In the genomic region with DNA sequence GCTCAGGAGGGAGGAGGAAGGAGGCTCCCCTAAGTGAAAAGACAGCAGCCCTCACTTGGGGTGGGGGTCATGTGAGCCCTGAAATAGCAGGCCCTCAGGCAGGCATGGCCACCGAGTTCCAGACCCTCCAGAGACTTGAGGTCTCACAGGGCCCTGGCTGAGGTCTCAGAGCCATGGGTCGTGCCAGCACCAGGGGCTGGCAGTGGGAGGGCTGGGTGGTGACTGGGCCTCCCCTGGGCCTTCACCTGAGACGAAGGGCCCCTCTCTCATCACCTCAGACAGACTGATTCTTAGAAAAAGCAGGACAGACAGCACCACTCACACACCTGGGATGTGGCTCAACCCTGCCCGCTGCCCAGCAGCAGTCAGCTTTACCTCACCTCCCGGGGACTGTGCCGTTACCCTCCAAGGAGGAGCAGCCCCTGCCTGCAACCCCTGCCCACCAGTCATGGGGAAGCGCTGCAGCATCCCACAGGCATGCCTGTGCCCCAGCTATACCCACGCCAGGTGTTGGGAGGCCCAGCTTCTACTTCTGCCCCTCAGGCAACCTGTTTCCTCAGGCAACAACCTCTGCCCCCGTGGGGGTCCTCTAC, we compare ENCODE assay signal across 24 cellular contexts. TPM values are rescaled to one million over a fixed set of nuclear protein-coding genes. Genes with fewer than 3 reads are reported as not detected.
DNase-seq lines count a peak whose midpoint lies in the region; ATAC-seq, FAIRE-seq and TF ChIP-seq lines count a peak whose summit lies in the region.
"Had no signal": no experiment of that assay in that cellular context is flagged by ENCODE, and none has a peak within 500 bp of the region (broad histone marks: within the 10 kb centered on the region; RNA-seq: fewer than 3 reads in every experiment).

No MANE protein-coding gene starts in this region.

- no peak for TF ChIP-seq CTCF in right lobe of liver (IDR thresholded peaks at IDR 0.05)
- TF ChIP-seq CTCF in HepG2 (CRISPR knock-in tag; IDR thresholded peaks at IDR 0.05): no peak
- no peak for TF ChIP-seq CTCF in coronary artery (IDR thresholded peaks at IDR 0.05)
- no peak for TF ChIP-seq CTCF in mesothelial cell of epicardium (IDR thresholded peaks at IDR 0.05; ENCODE audit: unreplicated experiment)

- no peaks in the 10 kb centered on the region for H3K36me3 Mint-ChIP-seq in mesothelial cell of epicardium
- H3K36me3 Mint-ChIP-seq: brain had no signal

- no peak overlapping the region for H3K27ac Mint-ChIP-seq in mesothelial cell of epicardium
- H3K27ac Mint-ChIP-seq: activated naive CD8-positive, alpha-beta T cell treated with anti-CD3 and anti-CD28 coated beads, Interleukin-2, amount 50 U/mL, for 24 hours; activated T-cell treated with anti-CD3 and anti-CD28 coated beads, Interleukin-2, amount 50 U/mL, for 72 hours; nephron had no signal

- no peak overlapping the region for H3K4me2 ChIP-seq in HepG2 (ENCODE audit: low read depth, low read length)

- no peaks in the 10 kb centered on the region for H3K27me3 Mint-ChIP-seq in mesothelial cell of epicardium (ENCODE audit: low read depth)
- H3K27me3 Mint-ChIP-seq: activated naive CD8-positive, alpha-beta T cell treated with anti-CD3 and anti-CD28 coated beads, Interleukin-2, amount 50 U/mL, for 24 hours; brain had no signal

- H3K9me3 ChIP-seq in right lobe of liver (no peaks in the 10 kb centered on the region), HepG2 (ENCODE audit: low read length) (no peaks in the 10 kb centered on the region), aorta (ENCODE audit: control insufficient read depth, low read length) (no peaks in the 10 kb centered on the region)

- H3K27me3 ChIP-seq in right lobe of liver (no peaks in the 10 kb centered on the region), HepG2 (ENCODE audit: control insufficient read depth in 1 of 2, insufficient read depth in 2 of 2, low read length in 2 of 2) (peaks cover 0 to 50% of the 10 kb centered on the region in 2 experiments; a peak in 3 of 5 replicates), aorta (ENCODE audit: control insufficient read depth in 1 of 2, insufficient read depth in 2 of 2, low read length in 1 of 2) (no peaks in the 10 kb centered on the region)

- H3K27ac ChIP-seq in right lobe of liver: no peak overlapping the region
- H3K27ac ChIP-seq in HepG2 (ENCODE audit: extremely low read length, insufficient read depth, low read length): no peak overlapping the region
- H3K27ac ChIP-seq in coronary artery: no peak overlapping the region
- no peak overlapping the region for H3K27ac ChIP-seq in aorta (ENCODE audit: low read depth in 1 of 2, low read length in 2 of 2)

- no peak for TF ChIP-seq RAD21 in HepG2 (CRISPR knock-in tag; IDR thresholded peaks at IDR 0.05)

- H3K36me3 ChIP-seq in right lobe of liver (no peaks in the 10 kb centered on the region), HepG2 (replicated peaks in 1 of 2; ENCODE audit: control insufficient read depth in 1 of 2, insufficient read depth in 2 of 2, low read length in 2 of 2) (no peaks in the 10 kb centered on the region), aorta (ENCODE audit: control insufficient read depth in 1 of 2, insufficient read depth in 2 of 2, low read length in 1 of 2) (no peaks in the 10 kb centered on the region)

- TF ChIP-seq POLR2A in right lobe of liver (IDR thresholded peaks at IDR 0.05) (no peak), HepG2 (IDR thresholded peaks at IDR 0.05; ENCODE audit: insufficient read depth in 1 of 2, low read depth in 2 of 2, low read length in 2 of 2) (no peak)

- DNase-seq in right lobe of liver (peak in 2 of 3 donors; percentile 32 to 50), HepG2 (ENCODE audit: low spot score) (no peak), coronary artery (ENCODE audit: low spot score) (peak; percentile 64), mesothelial cell of epicardium (ENCODE audit: low spot score in 2 of 2, unreplicated experiment in 2 of 2) (peak; percentile 12 to 35), aorta (peak; percentile 21 to 71), T-helper 9 cell (no peak), medulla oblongata (ENCODE audit: extremely low spot score) (no peak)
- DNase-seq: activated CD4-positive, alpha-beta T cell treated with anti-CD3 and anti-CD28 coated beads, Interleukin-2, amount 50 U/mL, for 48 hours; activated naive CD8-positive, alpha-beta T cell treated with anti-CD3 and anti-CD28 coated beads, Interleukin-2, amount 50 U/mL, for 24 hours; activated T-cell treated with anti-CD3 and anti-CD28 coated beads, Interleukin-2, amount 50 U/mL, for 72 hours; GDM1; glutamatergic neuron; KG1; left colon; midbrain; NCI-H1436 treated with DMSO at 0.1 percent for 48 hours; T-helper 2 cell had no signal

- peaks cover 26% of the 10 kb centered on the region for H3K4me1 Mint-ChIP-seq in mesothelial cell of epicardium

- H3K79me2 ChIP-seq in HepG2 (ENCODE audit: insufficient read depth, low read length): no peaks in the 10 kb centered on the region

- no peak overlapping the region for H2AFZ ChIP-seq in HepG2 (ENCODE audit: low read length)

- FAIRE-seq in HepG2 (lab: Jason Lieb, UNC): no peak
- FAIRE-seq: colon, GM18507, RCC 7860 had no signal

- H3K9ac ChIP-seq in HepG2 (ENCODE audit: insufficient read depth, low read depth, low read length): no peak overlapping the region

- in situ Hi-C loops in HepG2 (cut with HindIII; ENCODE audit: extremely low pct_ligation_motif_present, low pct_unique_long_range_greater_than_20kb): no loop called here

- intact Hi-C loops in right lobe of liver (cut with DNase I) (no loop called here), HepG2 (cut with micrococcal nuclease; ENCODE audit: unreplicated experiment) (no loop called here), aorta (cut with DNase I) (no loop called here)

- POLR2A ChIA-PET in HepG2 (lab: Yijun Ruan, JAX): no interaction called here

- H3K4me3 Mint-ChIP-seq in mesothelial cell of epicardium: no peak overlapping the region
- H3K4me3 Mint-ChIP-seq: activated naive CD8-positive, alpha-beta T cell treated with anti-CD3 and anti-CD28 coated beads, Interleukin-2, amount 50 U/mL, for 24 hours; activated T-cell treated with anti-CD3 and anti-CD28 coated beads, Interleukin-2, amount 50 U/mL, for 72 hours; brain; nephron had no signal

- H3K4me3 ChIP-seq in right lobe of liver (no peak overlapping the region), HepG2 (replicated peaks in 1 of 3; ENCODE audit: insufficient read depth in 1 of 3, low read depth in 2 of 3, low read length in 3 of 3) (no peak overlapping the region), coronary artery (no peak overlapping the region), aorta (ENCODE audit: low read length in 2 of 2) (no peak overlapping the region)

- 55% methylated on average over 3 of the region's 9 CpGs for WGBS in right lobe of liver (ENCODE audit: insufficient coverage, low coverage, low lambda C conversion rate, missing lambda C conversion rate)
- 0% methylated on average over 2 of the region's 9 CpGs for WGBS in HepG2 (ENCODE audit: low lambda C conversion rate)
- 86 to 93% methylated on average over 9 of the region's 9 CpGs for WGBS in aorta, 2 donors

- CTCF ChIA-PET in HepG2 (lab: Yijun Ruan, JAX; ENCODE audit: low intra/inter-chr PET ratio, low total read pairs): no interaction called here

- H3K9me3 Mint-ChIP-seq in mesothelial cell of epicardium: no peaks in the 10 kb centered on the region
- H3K9me3 Mint-ChIP-seq: activated naive CD8-positive, alpha-beta T cell treated with anti-CD3 and anti-CD28 coated beads, Interleukin-2, amount 50 U/mL, for 24 hours; activated T-cell treated with anti-CD3 and anti-CD28 coated beads, Interleukin-2, amount 50 U/mL, for 72 hours; brain; nephron had no signal

- H3K4me1 ChIP-seq in right lobe of liver (no peaks in the 10 kb centered on the region), HepG2 (ENCODE audit: insufficient read depth, low read length) (peaks cover 21% of the 10 kb centered on the region), aorta (ENCODE audit: control insufficient read depth in 1 of 2, insufficient read depth in 2 of 2, low read length in 2 of 2) (no peaks in the 10 kb centered on the region)

- no peaks in the 10 kb centered on the region for H4K20me1 ChIP-seq in HepG2 (ENCODE audit: insufficient read depth, low read length)

- BruUV-seq in HepG2 (replicated peaks; lab: Mats Ljungman, UMichigan): no TSS peak

- no peak for ATAC-seq in right lobe of liver
- ATAC-seq in HepG2: no peak
- no peak for ATAC-seq in aorta (ENCODE audit: low FRiP score)
- ATAC-seq in HG03039 (IDR thresholded peaks at IDR 0.05; ENCODE audit: unreplicated experiment): no peak
- ATAC-seq: activated naive CD8-positive, alpha-beta T cell treated with anti-CD3 and anti-CD28 coated beads, Interleukin-2, amount 50 U/mL, for 24 hours; activated T-cell treated with anti-CD3 and anti-CD28 coated beads, Interleukin-2, amount 50 U/mL, for 72 hours; HCT116; left colon had no signal

- TF ChIP-seq EP300 in HepG2 (IDR thresholded peaks at IDR 0.05; ENCODE audit: low read depth in 2 of 2, low read length in 2 of 2): no peak
- no peak for TF ChIP-seq EP300 in HepG2 (CRISPR knock-in tag; IDR thresholded peaks at IDR 0.05; ENCODE audit: borderline replicate concordance)

RNA-seq across cellular contexts. Expression of a gene that starts 42.6 kb away (rescaled TPM):
- total RNA-seq in right lobe of liver: 1 to 10 TPM in 2 of 6 experiments, under 1 TPM in 4; 0.21 to 1.2 (median 0.56) TPM
- 7.7 and 17.4 TPM in 2 replicates for total RNA-seq in HepG2 (2016; rRNA removed; fragmentation: Illumina TruSeq; extraction: Trizol)
- 2.2 and 4.4 TPM in 2 replicates for total RNA-seq in HepG2 (2016; cell fraction: cytosol; rRNA removed; fragmentation: Illumina TruSeq; extraction: Trizol; ENCODE audit: low read depth)
- 8.1 and 18.8 TPM in 2 replicates for total RNA-seq in HepG2 (2016; cell fraction: insoluble cytoplasmic fraction; rRNA removed; fragmentation: Illumina TruSeq; extraction: Trizol)
- total RNA-seq in HepG2 (2016; cell fraction: membrane; rRNA removed; fragmentation: Illumina TruSeq; extraction: Trizol): 7.6 and 8.8 TPM in 2 replicates
- 30.3 and 33.7 TPM in 2 replicates for total RNA-seq in HepG2 (2016; cell fraction: nucleus; rRNA removed; fragmentation: Illumina TruSeq; extraction: Trizol)
- 17.3 and 20.6 TPM in 2 replicates for polyA plus RNA-seq in HepG2 (2011; rRNA removed)
- 10.8 and 12.1 TPM in 2 replicates for polyA plus RNA-seq in HepG2 (2011; cell fraction: cytosol; rRNA removed)
- polyA plus RNA-seq in HepG2 (2011; cell fraction: nucleus; rRNA removed): 64.4 and 71.0 TPM in 2 replicates
- 6.2 and 8.4 TPM in 2 replicates for polyA plus RNA-seq in HepG2 (2012)
- 1.1 and 2.0 TPM in 2 replicates for polyA plus RNA-seq in HepG2 (2016; cell fraction: cytosol; fragmentation: Illumina TruSeq; extraction: Trizol; ENCODE audit: low read depth)
- polyA plus RNA-seq in HepG2 (2016; cell fraction: insoluble cytoplasmic fraction; fragmentation: Illumina TruSeq; extraction: Trizol; ENCODE audit: low read depth): 7.4 and 8.7 TPM in 2 replicates
- 3.9 and 4.9 TPM in 2 replicates for polyA plus RNA-seq in HepG2 (2016; cell fraction: membrane; fragmentation: Illumina TruSeq; extraction: Trizol; ENCODE audit: low read depth)
- polyA plus RNA-seq in HepG2 (2016; cell fraction: nucleus; fragmentation: Illumina TruSeq; extraction: Trizol; ENCODE audit: insufficient read depth, low read depth): 51.0 and 61.4 TPM in 2 replicates
- 30.5 and 280 TPM in 2 replicates for polyA minus RNA-seq in HepG2 (2011; rRNA and poly(A)+ RNA removed; ENCODE audit: low replicate concordance)
- polyA minus RNA-seq in HepG2 (2011; cell fraction: cytosol; rRNA and poly(A)+ RNA removed): 8.3 and 9.2 TPM in 2 replicates
- 28.8 and 29.9 TPM in 2 replicates for polyA minus RNA-seq in HepG2 (2011; cell fraction: nucleus; rRNA and poly(A)+ RNA removed)
- 18.2 to 19.9 TPM (median 19.2 TPM) in 3 replicates for total RNA-seq in mesothelial cell of epicardium
- total RNA-seq in aorta: 10 to 100 TPM in 1 of 2 donors, 1 to 10 TPM in 1; 8.1 to 12.3 TPM
- polyA plus RNA-seq in aorta: 1 to 10 TPM; 1.1 to 3.6 TPM

Comparison
In these comparisons a context has a peak if more than half of its experiments do, and no peak if none do; other contexts are left out.
1. DNase-seq: peak in right lobe of liver (2 of 3), coronary artery (single experiment), mesothelial cell of epicardium (2 of 2) and aorta (2 of 2); none in HepG2 (single experiment), T-helper 9 cell (single experiment) and medulla oblongata (single experiment).